In the genomic region with DNA sequence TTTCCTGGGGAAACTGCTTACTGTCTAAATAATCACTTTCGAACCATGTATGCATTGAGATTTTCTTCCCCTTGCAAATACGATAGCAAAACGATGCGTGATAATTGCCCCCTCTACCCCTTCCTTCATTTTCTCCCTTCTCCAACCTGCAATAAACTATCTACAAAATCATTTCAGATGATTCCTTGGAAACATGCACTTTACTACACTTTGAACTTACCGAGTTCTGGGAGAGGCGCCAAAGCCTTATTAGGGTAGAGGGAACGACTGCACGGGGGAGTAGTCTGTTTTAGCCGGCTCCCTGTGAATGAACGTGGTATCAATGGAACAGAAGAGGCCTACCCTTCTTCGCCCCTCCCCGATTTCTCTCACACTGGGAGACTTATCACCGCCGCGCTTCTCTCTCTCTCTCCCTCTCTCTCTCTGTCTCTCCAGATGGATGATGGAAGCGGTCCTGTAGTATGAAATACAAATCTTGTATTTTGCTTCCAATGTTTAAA, we compare ENCODE assay signal across 8 cellular contexts. TPM values are rescaled to one million over a fixed set of nuclear protein-coding genes. Genes with fewer than 3 reads are reported as not detected.
A peak's percentile ranks its signal among the peaks of the same experiment; 100 is the strongest.
DNase-seq lines count a peak whose midpoint lies in the region; ATAC-seq, FAIRE-seq and TF ChIP-seq lines count a peak whose summit lies in the region.

A gene with protein sequence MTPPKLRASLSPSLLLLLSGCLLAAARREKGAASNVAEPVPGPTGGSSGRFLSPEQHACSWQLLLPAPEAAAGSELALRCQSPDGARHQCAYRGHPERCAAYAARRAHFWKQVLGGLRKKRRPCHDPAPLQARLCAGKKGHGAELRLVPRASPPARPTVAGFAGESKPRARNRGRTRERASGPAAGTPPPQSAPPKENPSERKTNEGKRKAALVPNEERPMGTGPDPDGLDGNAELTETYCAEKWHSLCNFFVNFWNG (minus strand): TSS at position 309 of the 500 bp plus-strand sequence. CDS start 517 bp downstream, outside the sequence.

- peaks cover 2% of the 10 kb centered on the region for H3K9me3 Mint-ChIP-seq in activated B cell treated with CpG ODN at 0.5 μM for 24 hours

- no peak within 1 kb of the TSS for H3K27ac ChIP-seq in endothelial cell of umbilical vein (ENCODE audit: insufficient read depth, low read depth, low read length)
- peak within 1 kb of the TSS; percentile 37 to 48 for H3K27ac ChIP-seq in mucosa of rectum (ENCODE audit: low read depth in 2 of 2, low read length in 2 of 2)
- H3K27ac ChIP-seq in transverse colon = peak within 1 kb of the TSS; percentile 76 to 84 (median 81)

- dilution Hi-C loops in endothelial cell of umbilical vein (cut with MboI; ENCODE audit: extremely low pct_ligation_motif_present, low sequenced_read_pairs) = no loop called here

- no peaks in the 10 kb centered on the region for H4K20me1 ChIP-seq in endothelial cell of umbilical vein (replicated peaks; ENCODE audit: control insufficient read depth, extremely low read depth, insufficient read depth, low read length)

- no peak for TF ChIP-seq EP300 in transverse colon (IDR thresholded peaks at IDR 0.05; ENCODE audit: low read depth)

- peak within 1 kb of the TSS; percentile 92 for H3K4me3 Mint-ChIP-seq in activated B cell treated with CpG ODN at 0.5 μM for 24 hours

- TF ChIP-seq POLR2A in endothelial cell of umbilical vein (IDR thresholded peaks at IDR 0.05; ENCODE audit: low read depth, low read length) (no peak), transverse colon (IDR thresholded peaks at IDR 0.05) (no peak)

- H2AFZ ChIP-seq in endothelial cell of umbilical vein (ENCODE audit: low read depth, low read length) = peak within 1 kb of the TSS; percentile 86

- POLR2A ChIA-PET in activated B cell treated with CpG ODN at 0.5 μM for 24 hours (lab: Charles Lee) (interaction anchor here (1.0 to 3.1 kb wide), 8 partner anchors 14 to 1038 kb away, joined by 3 to 47 read pairs (median 4); a partner anchor contains a TSS), endothelial cell of umbilical vein (lab: Charles Lee) (interaction anchor here (1.6 kb wide), 1 partner anchor 15 kb away, joined by 6 read pairs; a partner anchor contains a TSS)

- H3K36me3 Mint-ChIP-seq in activated B cell treated with CpG ODN at 0.5 μM for 24 hours (ENCODE audit: low read depth) = peaks cover 2% of the 10 kb centered on the region

- H3K27me3 ChIP-seq in endothelial cell of umbilical vein (ENCODE audit: control insufficient read depth in 2 of 2, insufficient read depth in 2 of 2, low read length in 2 of 2) (peaks cover 3% of the 10 kb centered on the region in 2 experiments), mucosa of rectum (ENCODE audit: control insufficient read depth in 2 of 2, insufficient read depth in 2 of 2, low read length in 2 of 2) (peaks cover 0 to 3% of the 10 kb centered on the region in 2 donors), transverse colon (peaks cover under 1% of the 10 kb centered on the region)

- in situ Hi-C loops in transverse colon (cut with MboI; ENCODE audit: low pct_ligation_motif_present in 1 of 4, low pct_unique_long_range_greater_than_20kb in 1 of 4, low sequenced_read_pairs in 3 of 4) = loop anchor here (25.0 kb wide), 2 partner anchors 122 to 522 kb away; a partner anchor contains a TSS

- ATAC-seq in activated B cell treated with CpG ODN at 0.5 μM for 24 hours (ENCODE audit: low read depth) = no peak
- no peak for ATAC-seq in HG02870 (IDR thresholded peaks at IDR 0.05; ENCODE audit: unreplicated experiment)

- H3K9ac ChIP-seq in endothelial cell of umbilical vein (replicated peaks; ENCODE audit: extremely low read depth, insufficient read depth, low read length) (peak within 1 kb of the TSS; percentile 38), mucosa of rectum (ENCODE audit: low read depth in 1 of 2, low read length in 2 of 2) (peak within 1 kb of the TSS; percentile 49 to 75)

- no peak for FAIRE-seq in endothelial cell of umbilical vein (lab: Jason Lieb, UNC)

- H3K4me1 ChIP-seq in endothelial cell of umbilical vein (ENCODE audit: control insufficient read depth, extremely low read depth, insufficient read depth, low read length) (peaks cover 18% of the 10 kb centered on the region), mucosa of rectum (ENCODE audit: control insufficient read depth in 2 of 2, insufficient read depth in 2 of 2, low read length in 2 of 2) (peaks cover 6 to 11% of the 10 kb centered on the region in 2 donors), transverse colon (peaks cover 0 to 20% (median 3%) of the 10 kb centered on the region in 4 donors)

- peak within 1 kb of the TSS; percentile 57 to 71 (median 63) for H3K4me3 ChIP-seq in endothelial cell of umbilical vein (replicated peaks in 1 of 3; ENCODE audit: insufficient read depth in 1 of 3, low read depth in 1 of 3, low read length in 3 of 3)
- peak within 1 kb of the TSS; percentile 80 to 84 for H3K4me3 ChIP-seq in mucosa of rectum (ENCODE audit: low read length in 2 of 2)
- peak within 1 kb of the TSS; percentile 56 to 94 (median 78) for H3K4me3 ChIP-seq in transverse colon

- H3K27ac Mint-ChIP-seq in activated B cell treated with CpG ODN at 0.5 μM for 24 hours = peak within 1 kb of the TSS; percentile 86

- H3K9me3 ChIP-seq in endothelial cell of umbilical vein (replicated peaks; ENCODE audit: control insufficient read depth, insufficient read depth, low read length) = no peaks in the 10 kb centered on the region
- H3K9me3 ChIP-seq in mucosa of rectum (ENCODE audit: control insufficient read depth in 2 of 2, low read length in 2 of 2) = no peaks in the 10 kb centered on the region
- H3K9me3 ChIP-seq in transverse colon = no peaks in the 10 kb centered on the region

- peaks cover 19% of the 10 kb centered on the region for H3K4me1 Mint-ChIP-seq in activated B cell treated with CpG ODN at 0.5 μM for 24 hours

- no TSS peak for BruUV-seq in endothelial cell of umbilical vein (replicated peaks; lab: Mats Ljungman, UMichigan)

- no peak for TF ChIP-seq CTCF in activated B cell treated with CpG ODN at 0.5 μM for 24 hours (IDR thresholded peaks at IDR 0.05)
- TF ChIP-seq CTCF in endothelial cell of umbilical vein (IDR thresholded peaks at IDR 0.05; ENCODE audit: extremely low read depth in 1 of 2, insufficient read depth in 1 of 2, low read depth in 1 of 2, low read length in 2 of 2) = no peak
- TF ChIP-seq CTCF in transverse colon (IDR thresholded peaks at IDR 0.05) = no peak

- H3K27me3 Mint-ChIP-seq in activated B cell treated with CpG ODN at 0.5 μM for 24 hours = peaks cover 3% of the 10 kb centered on the region

- no peaks in the 10 kb centered on the region for H3K79me2 ChIP-seq in endothelial cell of umbilical vein (ENCODE audit: control insufficient read depth, insufficient read depth, low read length)

- CTCF ChIA-PET in activated B cell treated with CpG ODN at 0.5 μM for 24 hours (lab: Charles Lee) (interaction anchor here (1.1 to 2.5 kb wide), 5 partner anchors 9 to 150 kb away, joined by 3 to 18 read pairs (median 9); a partner anchor contains a TSS), endothelial cell of umbilical vein (lab: Charles Lee) (interaction anchor here (0.6 to 4.1 kb wide), 11 partner anchors 15 to 611 kb away, joined by 3 to 24 read pairs (median 8); a partner anchor contains a TSS)

- intact Hi-C loops in activated B cell treated with CpG ODN at 0.5 μM for 24 hours (cut with micrococcal nuclease) (loop anchor here (2.0 to 5.0 kb wide), 4 partner anchors 44 to 1037 kb away; a partner anchor contains a TSS), endothelial cell of umbilical vein (cut with micrococcal nuclease) (loop anchor here (2.0 kb wide), 1 partner anchor 110 kb away; a partner anchor contains a TSS), transverse colon (cut with DNase I; ENCODE audit: low total_unique reads) (no loop called here)

- peak; percentile 33 for DNase-seq in activated naive CD4-positive, alpha-beta T cell treated with Interleukin-2 at 50 U/mL for 16 hours
- no peak for DNase-seq in activated naive CD4-positive, alpha-beta T cell (lab: John Stamatoyannopoulos, UW)
- peak; percentile 2 to 27 for DNase-seq in NCI-H1930 (lab: John Stamatoyannopoulos, UW)
- no peak for DNase-seq in activated B cell treated with CpG ODN at 0.5 μM for 24 hours
- no peak for DNase-seq in endothelial cell of umbilical vein (ENCODE audit: low read depth, low spot score)
- DNase-seq in transverse colon = peak; percentile 28

- WGBS in transverse colon (ENCODE audit: low coverage in 1 of 2), 2 donors = 0% methylated on average over 11 to 16 of the region's 16 CpGs

- H3K4me2 ChIP-seq in endothelial cell of umbilical vein (ENCODE audit: insufficient read depth, low read length) = peak within 1 kb of the TSS; percentile 96

- no peaks in the 10 kb centered on the region for H3K9me1 ChIP-seq in endothelial cell of umbilical vein (replicated peaks; ENCODE audit: control insufficient read depth, extremely low read depth, insufficient read depth, low read length)

- H3K36me3 ChIP-seq in endothelial cell of umbilical vein (ENCODE audit: control insufficient read depth in 2 of 2, extremely low read depth in 1 of 2, insufficient read depth in 2 of 2, low read length in 2 of 2) = no peaks in the 10 kb centered on the region
- H3K36me3 ChIP-seq in mucosa of rectum (ENCODE audit: control insufficient read depth in 2 of 2, insufficient read depth in 2 of 2, low read length in 2 of 2) = no peaks in the 10 kb centered on the region
- H3K36me3 ChIP-seq in transverse colon = no peaks in the 10 kb centered on the region

TF ChIP-seq in endothelial cell of umbilical vein, 7 proteins besides CTCF, POLR2A, EP300 and RAD21:
- no peak for TF ChIP-seq GATA2 (IDR thresholded peaks at IDR 0.05; ENCODE audit: insufficient read depth, insufficient read length, low read depth, low read length)
- no peak for TF ChIP-seq EZH2 (IDR thresholded peaks at IDR 0.05; ENCODE audit: borderline replicate concordance, low read depth, low read length, severe bottlenecking)
- no peak for TF ChIP-seq FOS (IDR thresholded peaks at IDR 0.05; ENCODE audit: borderline replicate concordance, insufficient read depth, low read length)
- no peak for TF ChIP-seq MYC (IDR thresholded peaks at IDR 0.05; ENCODE audit: low read depth, low read length)

RNA-seq across cellular contexts. Expression of the gene that starts here (rescaled TPM):
- total RNA-seq in activated B cell treated with CpG ODN at 0.5 μM for 24 hours (1.8 and 2.0 TPM in 2 replicates), endothelial cell of umbilical vein (0.38 and 0.53 TPM in 2 replicates), transverse colon (1 to 10 TPM in 2 of 4 donors, under 1 TPM in 2; 0.75 to 7.8 (median 1.0) TPM)
- 0.11 TPM in 2 replicates for polyA plus RNA-seq in endothelial cell of umbilical vein
- 0.06 and 0.07 TPM in 2 replicates for polyA plus RNA-seq in endothelial cell of umbilical vein (2011; cell fraction: cytosol; rRNA removed)
- polyA plus RNA-seq in endothelial cell of umbilical vein (2011; cell fraction: nucleus; rRNA removed) = 0.11 TPM in 2 replicates
- polyA plus RNA-seq in endothelial cell of umbilical vein (2012) = 0.25 and 0.36 TPM in 2 replicates
- polyA minus RNA-seq in endothelial cell of umbilical vein = 0.11 TPM in 1 of 2 replicates, not detected in the other
- polyA minus RNA-seq in endothelial cell of umbilical vein (2011; cell fraction: cytosol; rRNA and poly(A)+ RNA removed) = 0.51 TPM
- polyA minus RNA-seq in endothelial cell of umbilical vein (2011; cell fraction: nucleus; rRNA and poly(A)+ RNA removed) = 0.14 TPM in 1 of 2 replicates, not detected in the other

Comparison
In these comparisons a context has a peak if more than half of its experiments do, and no peak if none do; other contexts are left out.
1. DNase-seq: peak in activated naive CD4-positive, alpha-beta T cell treated with Interleukin-2 at 50 U/mL for 16 hours (single experiment), NCI-H1930 (2 of 2) and transverse colon (single experiment); none in activated naive CD4-positive, alpha-beta T cell (0 of 4), activated B cell treated with CpG ODN at 0.5 μM for 24 hours (single experiment) and endothelial cell of umbilical vein (single experiment).
2. Peak in every context shown above with its lines, with median percentiles within 50 percentile points of each other: H3K4me3 ChIP-seq.